In genomic region chr7:1894313-1894900, GRCh38 we compare ENCODE assay signal across 23 cellular contexts.
"Had no signal": no experiment of that assay in that cellular context is flagged by ENCODE, and none has a peak within 500 bp of the region (broad histone marks: within the 10 kb centered on the region; RNA-seq: fewer than 3 reads in every experiment).

No MANE protein-coding gene starts in this region.

- ATAC-seq: activated CD4-positive, CD25-positive, alpha-beta regulatory T cell treated with anti-CD3 and anti-CD28 coated beads, Interleukin-2, amount 50 U/mL, for 24 hours; gastroesophageal sphincter had no signal

- H3K27ac ChIP-seq: adrenal gland, esophagus muscularis mucosa, gastroesophageal sphincter, neutrophil, transverse colon, vagina had no signal

- H3K4me3 ChIP-seq: adrenal gland, breast epithelium, esophagus muscularis mucosa, gastroesophageal sphincter, heart right ventricle, left ventricle myocardium inferior, spleen, transverse colon, vagina had no signal

- H3K27me3 Mint-ChIP-seq: activated CD4-positive, alpha-beta T cell treated with anti-CD3 and anti-CD28 coated beads, Interleukin-2, amount 10 ng/mL, durations not matched to agents 7 days and 5 days; activated naive CD4-positive, alpha-beta T cell treated with anti-CD3 and anti-CD28 coated beads, Interleukin-2, amount 50 U/mL, for 24 hours; dendritic cell treated with granulocyte-macrophage colony-stimulating factor and Interleukin-4, amounts not matched to agents 40 ng/mL and 50 ng/mL, for 4 days had no signal

- H3K36me3 ChIP-seq: adrenal gland, breast epithelium, left ventricle myocardium inferior, transverse colon, vagina had no signal

- H3K4me3 Mint-ChIP-seq: activated CD4-positive, alpha-beta T cell treated with anti-CD3 and anti-CD28 coated beads, Interleukin-2, amount 10 ng/mL, durations not matched to agents 7 days and 5 days; activated naive CD4-positive, alpha-beta T cell treated with anti-CD3 and anti-CD28 coated beads, Interleukin-2, amount 50 U/mL, for 24 hours; dendritic cell treated with granulocyte-macrophage colony-stimulating factor and Interleukin-4, amounts not matched to agents 40 ng/mL and 50 ng/mL, for 4 days had no signal

- H3K9me3 Mint-ChIP-seq: activated CD4-positive, alpha-beta T cell treated with anti-CD3 and anti-CD28 coated beads, Interleukin-2, amount 10 ng/mL, durations not matched to agents 7 days and 5 days; activated naive CD4-positive, alpha-beta T cell treated with anti-CD3 and anti-CD28 coated beads, Interleukin-2, amount 50 U/mL, for 24 hours; dendritic cell treated with granulocyte-macrophage colony-stimulating factor and Interleukin-4, amounts not matched to agents 40 ng/mL and 50 ng/mL, for 4 days had no signal

- H3K27me3 ChIP-seq: adrenal gland, breast epithelium, esophagus muscularis mucosa, gastroesophageal sphincter, heart right ventricle, neutrophil, spleen, transverse colon, vagina had no signal

- H3K27ac Mint-ChIP-seq: activated CD4-positive, alpha-beta T cell treated with anti-CD3 and anti-CD28 coated beads, Interleukin-2, amount 10 ng/mL, durations not matched to agents 7 days and 5 days; dendritic cell treated with granulocyte-macrophage colony-stimulating factor and Interleukin-4, amounts not matched to agents 40 ng/mL and 50 ng/mL, for 4 days had no signal

- H3K4me1 ChIP-seq: adrenal gland, breast epithelium, transverse colon had no signal

- DNase-seq: activated CD4-positive, alpha-beta T cell treated with anti-CD3 and anti-CD28 coated beads, Interleukin-2, amount 10 ng/mL, durations not matched to agents 7 days and 5 days; activated CD8-positive, alpha-beta memory T cell treated with anti-CD3 and anti-CD28 coated beads for 24 hours; activated CD8-positive, alpha-beta memory T cell treated with anti-CD3 and anti-CD28 coated beads, Interleukin-2, amount 50 U/mL, for 48 hours; activated effector memory CD4-positive, alpha-beta T cell treated with anti-CD3 and anti-CD28 coated beads, Interleukin-2, amount 50 U/mL, for 16 hours; activated T-cell treated with anti-CD3 and anti-CD28 coated beads, Interleukin-2, amount 50 U/mL, for 48 hours; adrenal gland; effector CD8-positive, alpha-beta T cell; heart right ventricle; kidney glomerular epithelial cell; left ventricle myocardium inferior; mammary epithelial cell; spleen; stimulated activated naive CD4-positive, alpha-beta T cell treated with Interleukin-2 at 50 U/mL for 16 hours; T1000; transverse colon had no signal

- H3K9me3 ChIP-seq: adrenal gland, breast epithelium, esophagus muscularis mucosa, gastroesophageal sphincter, heart right ventricle, left ventricle myocardium inferior, neutrophil, spleen, transverse colon, vagina had no signal
